ENCODE assay signal across 8 cellular contexts in genomic region chr20:59933296-59933848, GRCh38. TPM values are rescaled to one million over a fixed set of nuclear protein-coding genes. Genes with fewer than 3 reads are reported as not detected.
DNase-seq lines count a peak whose midpoint lies in the region; ATAC-seq and TF ChIP-seq lines count a peak whose summit lies in the region.

Gene SYCP2, minus strand, starts transcription at chr20:59933637. Its CDS starts 11,224 bp downstream, at chr20:59922413.

- ATAC-seq in HG02798 (IDR thresholded peaks at IDR 0.05; ENCODE audit: poor library complexity, unreplicated experiment) (peak; percentile 12), left lung (peak; percentile 79)

- TF ChIP-seq CTCF in left lung (IDR thresholded peaks at IDR 0.05), result no peak

- intact Hi-C loops in left lung (cut with DNase I), result no loop called here

- H3K27me3 ChIP-seq in left lung, result no peaks in the 10 kb centered on the region

- no peaks in the 10 kb centered on the region for H3K9me3 ChIP-seq in left lung

- DNase-seq in AG08395 (ENCODE audit: low spot score), result peak; percentile 77
- DNase-seq in activated CD4-positive, CD25-positive, alpha-beta regulatory T cell (lab: John Stamatoyannopoulos, UW), result peak in 3 of 4 experiments; percentile 36 to 48 (median 44)
- peak; percentile 61 for DNase-seq in cerebellum (ENCODE audit: low spot score)
- peak in 1 of 2 donors; percentile 47 for DNase-seq in left lung
- DNase-seq in stimulated activated CD4-positive, alpha-beta T cell treated with anti-CD3 and anti-CD28 coated beads, TNF-alpha, amount 100 ng/mL, for 48 hours (ENCODE audit: low read depth in 3 of 3), result peak in 2 of 3 donors; percentile 26 to 27
- DNase-seq in NCI-H2196 (lab: John Stamatoyannopoulos, UW; ENCODE audit: unreplicated experiment), result no peak
- DNase-seq in cortex of kidney (lab: John Stamatoyannopoulos, UW), result no peak

- peak within 1 kb of the TSS in 1 of 2 donors; percentile 52 for H3K27ac ChIP-seq in left lung

- H3K4me3 ChIP-seq in left lung, result peak within 1 kb of the TSS; percentile 56 to 59

- H3K4me1 ChIP-seq in left lung, result peaks cover 10 to 47% of the 10 kb centered on the region in 2 donors

- H3K36me3 ChIP-seq in left lung, result no peaks in the 10 kb centered on the region

RNA-seq across cellular contexts. Expression of gene SYCP2, which starts in this region (rescaled TPM):
- total RNA-seq in cerebellum, result 4.2 TPM
- 1 to 10 TPM; 1.8 to 7.0 TPM for total RNA-seq in left lung

Comparison
In these comparisons a context has a peak if more than half of its experiments do, and no peak if none do; other contexts are left out.
1. DNase-seq: peak in AG08395 (single experiment), activated CD4-positive, CD25-positive, alpha-beta regulatory T cell (3 of 4), cerebellum (single experiment) and stimulated activated CD4-positive, alpha-beta T cell treated with anti-CD3 and anti-CD28 coated beads, TNF-alpha, amount 100 ng/mL, for 48 hours (2 of 3); none in NCI-H2196 (single experiment) and cortex of kidney (single experiment).